In genomic region chrY:12343211-12343610, GRCh38 we compare ENCODE assay signal across 19 cellular contexts.
A peak's percentile ranks its signal among the peaks of the same experiment; 100 is the strongest.
DNase-seq lines count a peak whose midpoint lies in the region; ATAC-seq and TF ChIP-seq lines count a peak whose summit lies in the region.
"Had no signal": no experiment of that assay in that cellular context is flagged by ENCODE, and none has a peak within 500 bp of the region (broad histone marks: within the 10 kb centered on the region; RNA-seq: fewer than 3 reads in every experiment).

No MANE protein-coding gene starts in this region.

- in situ Hi-C loops in Caki2 (cut with HindIII; ENCODE audit: low pct_unique_long_range_greater_than_20kb, low sequenced_read_pairs) = no loop called here

- no peak for ATAC-seq in HG02763 (IDR thresholded peaks at IDR 0.05; ENCODE audit: unreplicated experiment)
- ATAC-seq in left ventricle myocardium superior = no peak
- ATAC-seq: GM12878 had no signal

- no peaks in the 10 kb centered on the region for H3K36me3 Mint-ChIP-seq in HFFc6 (ENCODE audit: low read depth)
- H3K36me3 Mint-ChIP-seq: CD4-positive, alpha-beta memory T cell had no signal

- no peaks in the 10 kb centered on the region for H3K4me1 Mint-ChIP-seq in HFFc6 (ENCODE audit: low read depth)
- H3K4me1 Mint-ChIP-seq: CD4-positive, alpha-beta memory T cell had no signal

- no peak overlapping the region for H3K27ac Mint-ChIP-seq in HFFc6
- H3K27ac Mint-ChIP-seq: CD4-positive, alpha-beta memory T cell had no signal

- H3K4me3 Mint-ChIP-seq in HFFc6 = no peak overlapping the region
- H3K4me3 Mint-ChIP-seq: CD4-positive, alpha-beta memory T cell had no signal

- intact Hi-C loops in left ventricle myocardium superior (cut with micrococcal nuclease) = no loop called here

- no peaks in the 10 kb centered on the region for H3K9me3 Mint-ChIP-seq in HFFc6
- H3K9me3 Mint-ChIP-seq: CD4-positive, alpha-beta memory T cell had no signal

- no peak overlapping the region for H3K27ac ChIP-seq in epithelial cell of prostate
- H3K27ac ChIP-seq: GM23248 had no signal

- H3K27me3 Mint-ChIP-seq in HFFc6 (ENCODE audit: insufficient read depth) = peaks cover 4% of the 10 kb centered on the region; the same call in 1 of the 2 replicates
- H3K27me3 Mint-ChIP-seq: CD4-positive, alpha-beta memory T cell had no signal

- DNase-seq in Caki2 (ENCODE audit: low read depth) = peak; percentile 38
- DNase-seq in NCI-H2171 treated with DMSO at 0.1 percent for 48 hours (lab: John Stamatoyannopoulos, UW) = peak; percentile 45
- peak; percentile 34 for DNase-seq in epithelial cell of prostate (ENCODE audit: low read depth, low spot score)
- no peak for DNase-seq in HFFc6
- DNase-seq in NCI-H2196 treated with DMSO at 0.1 percent for 48 hours (lab: John Stamatoyannopoulos, UW; ENCODE audit: unreplicated experiment) = no peak
- no peak for DNase-seq in left ventricle myocardium superior
- DNase-seq: 8988T; C1 segment of cervical spinal cord; CD4-positive, alpha-beta memory T cell; COR-L47; DMS153; DMS79; EL; GDM1; GM23248; H7; HCEC 1CT had no signal

- TF ChIP-seq CTCF in HFFc6 (IDR thresholded peaks at IDR 0.05) = no peak

Comparison
In these comparisons a context has a peak if more than half of its experiments do, and no peak if none do; other contexts are left out.
1. DNase-seq: peak in Caki2 (single experiment), NCI-H2171 treated with DMSO at 0.1 percent for 48 hours (single experiment) and epithelial cell of prostate (single experiment); none in HFFc6 (single experiment), NCI-H2196 treated with DMSO at 0.1 percent for 48 hours (single experiment) and left ventricle myocardium superior (single experiment).